8 cellular contexts compared by ENCODE assay signal in the genomic region with DNA sequence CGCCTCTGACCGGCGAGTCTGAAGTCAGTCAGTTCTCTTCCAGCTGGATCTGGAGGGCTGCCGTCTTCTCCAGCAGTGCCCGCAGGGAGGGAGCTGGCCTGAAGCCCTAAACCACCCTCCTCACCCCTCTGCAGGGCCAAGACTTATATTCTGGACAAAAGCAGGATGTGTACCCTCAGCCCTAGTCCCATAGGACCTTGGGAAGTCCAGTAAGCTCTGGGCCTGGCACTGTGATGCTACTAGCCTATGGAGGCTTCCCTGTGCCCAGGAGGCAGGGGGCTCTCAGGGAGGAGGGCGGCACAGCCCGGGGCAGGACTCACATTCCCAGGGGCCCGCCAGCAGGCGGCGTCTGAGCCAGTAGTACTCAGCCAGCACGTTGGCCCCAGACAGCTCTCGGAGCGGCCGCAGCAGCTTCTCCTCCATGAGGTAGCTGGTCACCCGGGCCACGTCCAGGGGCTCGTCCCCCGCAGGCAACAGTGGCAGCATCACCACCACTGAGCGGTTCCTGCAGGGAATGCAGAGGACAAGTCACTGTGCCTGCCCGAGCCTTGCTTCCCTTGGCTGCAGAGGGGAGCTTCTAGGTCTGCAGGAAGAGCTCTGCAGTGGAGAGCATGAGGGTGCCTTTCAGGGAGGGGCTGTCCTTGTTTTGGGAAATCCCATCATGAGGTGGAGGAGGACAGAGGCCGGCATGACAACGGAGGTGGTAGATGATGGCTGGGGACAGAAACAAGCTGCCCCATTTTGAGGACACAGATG.
A peak's percentile ranks its signal among the peaks of the same experiment; 100 is the strongest.
DNase-seq lines count a peak whose midpoint lies in the region; ATAC-seq lines count a peak whose summit lies in the region.

No MANE protein-coding gene starts in this region.

- H3K9me3 ChIP-seq in adipocyte (ENCODE audit: control insufficient read depth, low read length) = no peaks in the 10 kb centered on the region

- no peak overlapping the region for H3K9ac ChIP-seq in adipocyte (ENCODE audit: low read length)

- DNase-seq in stimulated activated CD4-positive, alpha-beta T cell treated with anti-CD3 and anti-CD28 coated beads, Interleukin-15, amount 100 ng/mL, for 24 hours = peak; percentile 16
- no peak for DNase-seq in stimulated activated CD4-positive, alpha-beta T cell treated with anti-CD3 and anti-CD28 coated beads, Interleukin-1b, Interleukin-23, amount 100 ng/mL, for 48 hours
- peak; percentile 41 for DNase-seq in adipocyte (ENCODE audit: low read depth)
- DNase-seq in islet precursor cell = peak; percentile 88

- peaks cover 9% of the 10 kb centered on the region for H3K4me1 ChIP-seq in adipocyte (ENCODE audit: control insufficient read depth, insufficient read depth, low read length)

- no peaks in the 10 kb centered on the region for H3K36me3 ChIP-seq in adipocyte (ENCODE audit: control insufficient read depth, insufficient read depth, low read length, severe bottlenecking)

- no peak overlapping the region for H3K4me3 ChIP-seq in adipocyte (ENCODE audit: low read length)

- H3K27me3 ChIP-seq in adipocyte (replicated peaks; ENCODE audit: control insufficient read depth, insufficient read depth, low read length) = peaks cover 7% of the 10 kb centered on the region

- ATAC-seq in GM19351 (IDR thresholded peaks at IDR 0.05; ENCODE audit: unreplicated experiment) (no peak), GM21737 (IDR thresholded peaks at IDR 0.05; ENCODE audit: unreplicated experiment) (no peak), HG02840 (IDR thresholded peaks at IDR 0.05; ENCODE audit: low FRiP score, unreplicated experiment) (no peak), HG03095 (IDR thresholded peaks at IDR 0.05; ENCODE audit: unreplicated experiment) (no peak)
